Comparison of ENCODE assay signal across 9 cellular contexts in the genomic region with DNA sequence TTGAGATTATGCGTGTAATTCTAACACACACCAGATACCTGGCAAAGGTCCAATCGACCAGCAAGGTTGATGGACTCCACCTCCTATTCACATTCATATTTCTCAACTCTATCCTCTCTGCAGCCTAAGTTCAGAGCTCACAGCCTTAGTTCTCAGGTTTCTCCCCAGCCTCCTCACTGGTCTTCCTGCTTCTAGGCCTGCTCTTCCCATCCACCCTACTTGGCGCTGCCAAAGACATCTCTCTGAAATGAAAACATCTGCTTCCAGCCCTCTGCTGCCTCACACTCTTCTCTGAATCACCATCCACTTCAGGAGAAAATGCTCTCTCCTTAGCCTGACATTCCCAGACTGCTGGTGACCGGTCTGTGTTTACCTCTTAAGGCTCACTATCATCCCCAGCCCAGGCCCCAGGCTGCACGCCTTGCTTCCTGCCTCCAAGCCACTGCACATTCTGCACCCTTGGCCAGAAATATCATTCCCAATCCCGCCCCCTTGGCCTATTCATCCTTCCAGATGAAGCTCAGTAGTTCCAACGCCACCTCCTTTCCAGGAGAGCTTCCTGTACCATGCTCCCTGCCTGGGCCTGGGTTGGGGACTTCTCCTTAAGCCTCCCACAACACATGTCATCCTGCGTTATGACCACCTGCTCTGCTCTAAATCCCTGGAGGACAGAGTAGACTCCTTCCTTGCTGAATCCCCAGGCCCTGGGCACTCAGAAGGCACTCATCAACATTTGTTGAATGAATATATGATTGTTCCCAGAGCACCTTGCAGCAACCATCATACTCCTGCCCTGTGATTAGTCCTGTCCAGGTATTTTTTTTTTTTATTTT. TPM values are rescaled to one million over a fixed set of nuclear protein-coding genes. Genes with fewer than 3 reads are reported as not detected.
A peak's percentile ranks its signal among the peaks of the same experiment; 100 is the strongest.
DNase-seq lines count a peak whose midpoint lies in the region; ATAC-seq and TF ChIP-seq lines count a peak whose summit lies in the region.
"Had no signal": no experiment of that assay in that cellular context is flagged by ENCODE, and none has a peak within 500 bp of the region (broad histone marks: within the 10 kb centered on the region; RNA-seq: fewer than 3 reads in every experiment).

No MANE protein-coding gene starts in this region.

- DNase-seq in NCI-H2227 treated with DMSO at 0.1 percent for 48 hours (lab: John Stamatoyannopoulos, UW) (peak; percentile 25), NCI-H2227 (lab: John Stamatoyannopoulos, UW; ENCODE audit: unreplicated experiment) (no peak), SK-N-MC (ENCODE audit: low read depth, low spot score) (no peak), heart left ventricle (peak in 2 of 5 donors; percentile 48 to 60), GM10266 (ENCODE audit: extremely low spot score) (no peak)

- no peaks in the 10 kb centered on the region for H3K27me3 ChIP-seq in heart left ventricle

- no peaks in the 10 kb centered on the region for H3K27me3 Mint-ChIP-seq in stimulated activated memory B cell treated with anti-CD40 and anti-IgM and Interleukin-4, amounts not matched to agents 10 μg/mL and 1 μg/mL and 100 μg/mL, for 72 hours

- peaks cover 47% of the 10 kb centered on the region for H3K4me1 Mint-ChIP-seq in stimulated activated memory B cell treated with anti-CD40 and anti-IgM and Interleukin-4, amounts not matched to agents 10 μg/mL and 1 μg/mL and 100 μg/mL, for 72 hours

- H3K27ac Mint-ChIP-seq in stimulated activated memory B cell treated with anti-CD40 and anti-IgM and Interleukin-4, amounts not matched to agents 10 μg/mL and 1 μg/mL and 100 μg/mL, for 72 hours = peak overlapping the region; percentile 2

- TF ChIP-seq CTCF in heart left ventricle (IDR thresholded peaks at IDR 0.05) = no peak
- no peak for TF ChIP-seq CTCF in GM10266 (IDR thresholded peaks at IDR 0.05; ENCODE audit: control insufficient read depth, insufficient read depth, low read depth, missing control alignments)

- H3K4me3 Mint-ChIP-seq in stimulated activated memory B cell treated with anti-CD40 and anti-IgM and Interleukin-4, amounts not matched to agents 10 μg/mL and 1 μg/mL and 100 μg/mL, for 72 hours = no peak overlapping the region

- peaks cover 24 to 96% (median 77%) of the 10 kb centered on the region in 12 donors for H3K4me1 ChIP-seq in heart left ventricle

- H3K36me3 ChIP-seq in SK-N-MC (ENCODE audit: insufficient read depth, low read length) = no peaks in the 10 kb centered on the region
- H3K36me3 ChIP-seq in heart left ventricle = no peaks in the 10 kb centered on the region

- no peak overlapping the region for H3K9ac ChIP-seq in SK-N-MC (ENCODE audit: insufficient read length)

- no peak for TF ChIP-seq POLR2A in heart left ventricle (IDR thresholded peaks at IDR 0.05)

- 31 to 47% (median 42%) methylated on average over 8 of the region's 8 CpGs for WGBS in heart left ventricle, 4 donors

- no peak overlapping the region for H3K4me3 ChIP-seq in SK-N-MC
- peak overlapping the region in 2 of 12 donors; percentile 2 to 4 for H3K4me3 ChIP-seq in heart left ventricle

- ATAC-seq in heart left ventricle (peak; percentile 18 to 36 (median 32)), HG02759 (IDR thresholded peaks at IDR 0.05; ENCODE audit: unreplicated experiment) (no peak), GM19324 (IDR thresholded peaks at IDR 0.05; ENCODE audit: low FRiP score, unreplicated experiment) (no peak)
- no peak for ATAC-seq in stimulated activated memory B cell treated with anti-CD40 and anti-IgM and Interleukin-4, amounts not matched to agents 10 μg/mL and 1 μg/mL and 100 μg/mL, for 72 hours
- ATAC-seq: left colon had no signal

- intact Hi-C loops in heart left ventricle (cut with DNase I) = no loop called here

- H3K36me3 Mint-ChIP-seq in stimulated activated memory B cell treated with anti-CD40 and anti-IgM and Interleukin-4, amounts not matched to agents 10 μg/mL and 1 μg/mL and 100 μg/mL, for 72 hours = no peaks in the 10 kb centered on the region

- no peaks in the 10 kb centered on the region for H3K9me3 Mint-ChIP-seq in stimulated activated memory B cell treated with anti-CD40 and anti-IgM and Interleukin-4, amounts not matched to agents 10 μg/mL and 1 μg/mL and 100 μg/mL, for 72 hours

- peak overlapping the region; percentile 68 for H3K27ac ChIP-seq in SK-N-MC
- peak overlapping the region in 11 of 12 donors; percentile 41 to 97 (median 91) for H3K27ac ChIP-seq in heart left ventricle

- H3K9me3 ChIP-seq in SK-N-MC (ENCODE audit: low read depth, low read length) (no peaks in the 10 kb centered on the region), heart left ventricle (no peaks in the 10 kb centered on the region)

RNA-seq across cellular contexts. Expression of gene ARRB1, which starts 3.5 kb away (rescaled TPM):
- 10 to 100 TPM; 15.2 to 58.9 (median 29.2) TPM for total RNA-seq in heart left ventricle
- polyA plus RNA-seq in heart left ventricle = 10 to 100 TPM in 1 of 2 donors, 1 to 10 TPM in 1; 7.9 to 12.5 TPM

RNA-seq across cellular contexts. Expression of gene RPS3, which starts 51.3 kb away (rescaled TPM):
- total RNA-seq in heart left ventricle = 1,000 to 10,000 TPM in 4 of 9 donors, 100 to 1,000 TPM in 5; 434 to 1,232 (median 990) TPM
- 1,000 to 10,000 TPM in 1 of 2 donors, 100 to 1,000 TPM in 1; 761 to 2,100 TPM for polyA plus RNA-seq in heart left ventricle

Comparison
In these comparisons a context has a peak if more than half of its experiments do, and no peak if none do; other contexts are left out.
1. ATAC-seq: peak in heart left ventricle (4 of 4); none in stimulated activated memory B cell treated with anti-CD40 and anti-IgM and Interleukin-4, amounts not matched to agents 10 μg/mL and 1 μg/mL and 100 μg/mL, for 72 hours (single experiment), HG02759 (single experiment) and GM19324 (single experiment).